27 cellular contexts compared by ENCODE assay signal in genomic region chr12:94963649-94964048, GRCh38.
"Had no signal": no experiment of that assay in that cellular context is flagged by ENCODE, and none has a peak within 500 bp of the region (broad histone marks: within the 10 kb centered on the region; RNA-seq: fewer than 3 reads in every experiment).

No MANE protein-coding gene starts in this region.

- ATAC-seq: left colon, left lung, lower lobe of right lung, natural killer cell, right cardiac atrium, sciatic nerve, upper lobe of right lung had no signal

- H3K27ac ChIP-seq: left lung, lower lobe of right lung, ovary, prostate gland, skin epidermis, suprapubic skin, thoracic aorta, tibial artery, upper lobe of right lung had no signal

- H3K27me3 ChIP-seq: left lung, ovary, tibial artery, upper lobe of right lung had no signal

- H3K36me3 ChIP-seq: left lung, lower lobe of right lung, ovary, prostate gland, suprapubic skin, thoracic aorta, tibial artery, upper lobe of right lung had no signal

- H3K27ac Mint-ChIP-seq: mesothelial cell of epicardium; natural killer cell; nephron progenitor cell; stimulated activated naive CD8-positive, alpha-beta T cell treated with anti-CD3 and anti-CD28 coated beads, Interleukin-15, Interleukin-2, amounts not matched to agents 100 ng/mL and 50 ng/mL, for 24 hours had no signal

- H3K9me3 Mint-ChIP-seq: mesothelial cell of epicardium; naive B cell; natural killer cell; nephron progenitor cell; stimulated activated naive CD8-positive, alpha-beta T cell treated with anti-CD3 and anti-CD28 coated beads, Interleukin-15, Interleukin-2, amounts not matched to agents 100 ng/mL and 50 ng/mL, for 24 hours had no signal

- DNase-seq: hippocampal formation; kidney; left colon; left lung; lower lobe of right lung; mammary epithelial cell; mesenchymal stem cell; naive B cell; natural killer cell; nephron progenitor cell; ovary; retina; right cardiac atrium; stimulated activated CD4-positive, alpha-beta T cell treated with anti-CD3 and anti-CD28 coated beads, Interleukin-12 subunit alpha, Interleukin-12 subunit beta, amount 100 ng/mL, for 4 hours; stimulated activated CD4-positive, alpha-beta T cell treated with anti-CD3 and anti-CD28 coated beads, Interleukin-15, amount 100 ng/mL, for 24 hours; stimulated activated CD4-positive, alpha-beta T cell treated with anti-CD3 and anti-CD28 coated beads, Interleukin-2, amount 100 ng/mL, for 24 hours; stimulated activated CD4-positive, alpha-beta T cell treated with anti-CD3 and anti-CD28 coated beads, Interleukin-4, amount 100 ng/mL, for 1 hour; stimulated activated naive CD4-positive, alpha-beta T cell; tibial artery; upper lobe of right lung had no signal

- H3K36me3 Mint-ChIP-seq: mesothelial cell of epicardium, natural killer cell had no signal

- H3K9me3 ChIP-seq: left lung, lower lobe of right lung, ovary, prostate gland, suprapubic skin, thoracic aorta, tibial artery, upper lobe of right lung had no signal

- H3K27me3 Mint-ChIP-seq: stimulated activated naive CD8-positive, alpha-beta T cell treated with anti-CD3 and anti-CD28 coated beads, Interleukin-15, Interleukin-2, amounts not matched to agents 100 ng/mL and 50 ng/mL, for 24 hours had no signal

- H3K4me3 Mint-ChIP-seq: mesothelial cell of epicardium; naive B cell; natural killer cell; nephron progenitor cell; stimulated activated naive CD8-positive, alpha-beta T cell treated with anti-CD3 and anti-CD28 coated beads, Interleukin-15, Interleukin-2, amounts not matched to agents 100 ng/mL and 50 ng/mL, for 24 hours had no signal

- H3K4me1 ChIP-seq: left lung, lower lobe of right lung, prostate gland, suprapubic skin, tibial artery, upper lobe of right lung had no signal

- H3K4me3 ChIP-seq: left lung, lower lobe of right lung, ovary, prostate gland, skin epidermis, suprapubic skin, thoracic aorta, tibial artery, upper lobe of right lung had no signal
